10 cellular contexts compared by ENCODE assay signal in the genomic region with DNA sequence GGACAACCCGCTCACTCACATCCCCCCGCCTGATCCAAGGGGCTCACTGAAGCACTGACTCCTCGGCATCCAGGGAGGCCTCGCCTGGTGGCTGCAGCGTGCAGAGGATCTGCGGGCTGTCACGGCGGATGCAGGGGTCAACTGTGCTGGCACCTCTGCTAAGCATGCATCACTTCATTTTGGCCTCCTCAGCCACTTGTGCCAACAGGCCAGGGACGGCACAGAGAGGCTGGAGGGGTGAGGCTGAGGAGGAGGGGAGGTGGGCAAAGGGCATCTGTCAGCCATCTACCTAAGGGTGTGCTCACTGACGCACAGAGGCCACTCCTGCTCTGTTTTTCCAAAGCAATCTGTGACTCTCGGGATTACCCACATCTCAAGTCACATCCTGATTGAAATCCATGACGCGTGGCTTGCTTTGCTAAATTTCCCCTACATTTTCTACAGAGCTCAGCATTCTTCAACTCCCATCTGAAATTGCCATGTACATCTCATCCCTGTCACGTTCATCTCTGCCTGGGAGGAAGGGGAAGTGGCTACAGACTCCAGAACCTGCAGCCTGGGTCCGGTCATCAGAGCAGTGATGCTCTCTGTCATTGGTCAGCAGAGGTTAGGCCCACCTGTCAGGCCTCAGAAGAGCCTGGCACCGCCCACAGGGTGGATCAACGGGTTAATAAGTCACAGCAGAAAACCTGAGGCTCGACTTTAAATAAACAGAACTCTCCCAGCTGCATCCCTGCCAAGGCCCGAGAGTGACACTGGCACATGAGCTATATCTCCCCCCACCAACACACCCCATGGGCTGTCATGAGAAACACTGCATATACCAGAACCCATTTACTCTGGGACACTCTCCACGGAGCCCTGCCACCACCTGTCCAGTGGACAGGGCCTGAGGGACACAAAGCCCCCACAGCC. TPM values are rescaled to one million over a fixed set of nuclear protein-coding genes. Genes with fewer than 3 reads are reported as not detected.
DNase-seq lines count a peak whose midpoint lies in the region; ATAC-seq, FAIRE-seq and TF ChIP-seq lines count a peak whose summit lies in the region.
"Had no signal": no experiment of that assay in that cellular context is flagged by ENCODE, and none has a peak within 500 bp of the region (broad histone marks: within the 10 kb centered on the region; RNA-seq: fewer than 3 reads in every experiment).

No MANE protein-coding gene starts in this region.

- TF ChIP-seq POLR2A in HepG2 (IDR thresholded peaks at IDR 0.05; ENCODE audit: insufficient read depth in 1 of 2, low read depth in 2 of 2, low read length in 2 of 2) (peak in 1 of 2 experiments; percentile 74; a peak in 2 of 4 replicates), vagina (IDR thresholded peaks at IDR 0.05) (no peak)

- H4K20me1 ChIP-seq in HepG2 (ENCODE audit: insufficient read depth, low read length), result peaks cover 85% of the 10 kb centered on the region

- no peak for ATAC-seq in Right ventricle myocardium inferior
- ATAC-seq in left cardiac atrium, result no peak
- peak; percentile 68 for ATAC-seq in WTC11
- peak; percentile 94 for ATAC-seq in HepG2

- H3K4me3 ChIP-seq in HepG2 (replicated peaks in 1 of 3; ENCODE audit: insufficient read depth in 1 of 3, low read depth in 2 of 3, low read length in 3 of 3) (peak overlapping the region; percentile 1 to 56 (median 14); a peak in 4 of 6 replicates), vagina (no peak overlapping the region)

- H3K27me3 ChIP-seq in HepG2 (ENCODE audit: control insufficient read depth in 1 of 2, insufficient read depth in 2 of 2, low read length in 2 of 2) (no peaks in the 10 kb centered on the region), vagina (no peaks in the 10 kb centered on the region)

- H3K27me3 Mint-ChIP-seq in WTC11 (ENCODE audit: low read depth), result no peaks in the 10 kb centered on the region
- H3K27me3 Mint-ChIP-seq: CD4-positive, CD25-positive, alpha-beta regulatory T cell had no signal

- DNase-seq in Right ventricle myocardium inferior (ENCODE audit: missing footprints) (peak; percentile 60), left cardiac atrium (no peak), WTC11 (ENCODE audit: low spot score) (no peak), HepG2 (ENCODE audit: low spot score) (peak; percentile 96), vagina (ENCODE audit: extremely low spot score in 2 of 2) (no peak), GM19240 (ENCODE audit: insufficient read length, low spot score) (no peak)
- no peak for DNase-seq in effector CD4-positive, alpha-beta T cell
- DNase-seq in activated CD4-positive, CD25-positive, alpha-beta regulatory T cell treated with anti-CD3 and anti-CD28 coated beads, Interleukin-2, amount 50 U/mL, for 72 hours, result no peak
- DNase-seq: CD4-positive, CD25-positive, alpha-beta regulatory T cell; NCI-H2029 had no signal

- H3K4me2 ChIP-seq in HepG2 (ENCODE audit: low read depth, low read length), result peak overlapping the region; percentile 76

- BruUV-seq in HepG2 (replicated peaks; lab: Mats Ljungman, UMichigan), result no TSS peak

- FAIRE-seq in HepG2 (lab: Jason Lieb, UNC), result peak; percentile 98

- no peak for TF ChIP-seq RAD21 in HepG2 (CRISPR knock-in tag; IDR thresholded peaks at IDR 0.05)

- TF ChIP-seq EP300 in HepG2 (IDR thresholded peaks at IDR 0.05; ENCODE audit: low read depth in 2 of 2, low read length in 2 of 2) (peak in 1 of 2 experiments; percentile 9; a peak in 1 of 4 replicates), HepG2 (CRISPR knock-in tag; IDR thresholded peaks at IDR 0.05; ENCODE audit: borderline replicate concordance) (no peak)

- WGBS in HepG2 (ENCODE audit: low lambda C conversion rate), result 15% methylated on average over 11 of the region's 20 CpGs

- intact Hi-C loops in Right ventricle myocardium inferior (cut with DNase I), result loop anchor here (5.0 kb wide), 1 partner anchor 37 kb away; no protein-coding TSS in a partner anchor
- intact Hi-C loops in left cardiac atrium (cut with DNase I), result no loop called here
- intact Hi-C loops in HepG2 (cut with micrococcal nuclease; ENCODE audit: unreplicated experiment), result no loop called here
- intact Hi-C loops in vagina (cut with DNase I), result no loop called here

- peaks cover 0 to 6% of the 10 kb centered on the region in 2 experiments; a peak in 1 of 5 replicates for H3K36me3 ChIP-seq in HepG2 (replicated peaks in 1 of 2; ENCODE audit: control insufficient read depth in 1 of 2, insufficient read depth in 2 of 2, low read length in 2 of 2)
- no peaks in the 10 kb centered on the region for H3K36me3 ChIP-seq in vagina

- peaks cover 97% of the 10 kb centered on the region for H3K79me2 ChIP-seq in HepG2 (ENCODE audit: insufficient read depth, low read length)

- POLR2A ChIA-PET in WTC11 (lab: Charles Lee), result no interaction called here
- POLR2A ChIA-PET in HepG2 (lab: Yijun Ruan, JAX), result interaction anchor here (0.9 to 2.2 kb wide), 12 partner anchors 9 to 85 kb away, joined by 3 to 16 read pairs (median 4); partner anchors contain the start of genes ELL, KXD1 and UBA52

- no peaks in the 10 kb centered on the region for H3K36me3 Mint-ChIP-seq in WTC11
- H3K36me3 Mint-ChIP-seq: CD4-positive, CD25-positive, alpha-beta regulatory T cell had no signal

- CTCF ChIA-PET in WTC11 (lab: Charles Lee) (interaction anchor here (0.8 to 2.5 kb wide), 6 partner anchors 15 to 53 kb away, joined by 3 to 12 read pairs (median 4); no protein-coding TSS in a partner anchor), HepG2 (lab: Yijun Ruan, JAX; ENCODE audit: low intra/inter-chr PET ratio, low total read pairs) (no interaction called here)

- no peaks in the 10 kb centered on the region for H3K9me3 Mint-ChIP-seq in WTC11

- H3K4me3 Mint-ChIP-seq in WTC11, result no peak overlapping the region

- H3K4me1 ChIP-seq in HepG2 (ENCODE audit: insufficient read depth, low read length), result peaks cover 67% of the 10 kb centered on the region
- peaks cover 100% of the 10 kb centered on the region for H3K4me1 ChIP-seq in vagina

- no peaks in the 10 kb centered on the region for H3K9me3 ChIP-seq in HepG2 (ENCODE audit: low read length)
- no peaks in the 10 kb centered on the region for H3K9me3 ChIP-seq in vagina

- peak overlapping the region; percentile 73; the same call in 1 of the 2 replicates for H3K27ac Mint-ChIP-seq in WTC11

- H3K27ac ChIP-seq in HepG2 (ENCODE audit: extremely low read length, insufficient read depth, low read length) (peak overlapping the region; percentile 56), vagina (peak overlapping the region; percentile 3)

- H3K4me1 Mint-ChIP-seq in WTC11, result peaks cover 13% of the 10 kb centered on the region

- H3K9ac ChIP-seq in HepG2 (ENCODE audit: insufficient read depth, low read depth, low read length), result peak overlapping the region; percentile 18; the same call in 1 of the 2 replicates

- TF ChIP-seq CTCF in WTC11 (IDR thresholded peaks at IDR 0.05) (no peak), HepG2 (CRISPR knock-in tag; IDR thresholded peaks at IDR 0.05) (no peak), vagina (IDR thresholded peaks at IDR 0.05) (no peak)

- no peak overlapping the region for H2AFZ ChIP-seq in HepG2 (ENCODE audit: low read length)

- in situ Hi-C loops in HepG2 (cut with HindIII; ENCODE audit: extremely low pct_ligation_motif_present, low pct_unique_long_range_greater_than_20kb), result no loop called here

RNA-seq across cellular contexts. Expression of gene ELL, which starts 17.6 kb away (rescaled TPM):
- total RNA-seq in Right ventricle myocardium inferior (8.4 TPM), left cardiac atrium (10 to 100 TPM; 10.8 to 18.7 TPM), WTC11 (2021) (11.6 to 17.3 TPM (median 13.1 TPM) in 3 replicates), HepG2 (2016; rRNA removed; fragmentation: Illumina TruSeq; extraction: Trizol) (3.2 and 3.7 TPM in 2 replicates), vagina (25.3 TPM)
- total RNA-seq in HepG2 (2016; cell fraction: cytosol; rRNA removed; fragmentation: Illumina TruSeq; extraction: Trizol; ENCODE audit: low read depth), result 0.71 and 1.1 TPM in 2 replicates
- 2.7 and 4.1 TPM in 2 replicates for total RNA-seq in HepG2 (2016; cell fraction: insoluble cytoplasmic fraction; rRNA removed; fragmentation: Illumina TruSeq; extraction: Trizol)
- total RNA-seq in HepG2 (2016; cell fraction: membrane; rRNA removed; fragmentation: Illumina TruSeq; extraction: Trizol), result 2.3 and 2.5 TPM in 2 replicates
- total RNA-seq in HepG2 (2016; cell fraction: nucleus; rRNA removed; fragmentation: Illumina TruSeq; extraction: Trizol), result 3.3 and 4.8 TPM in 2 replicates
- polyA plus RNA-seq in HepG2 (2011; rRNA removed), result 5.4 and 5.8 TPM in 2 replicates
- polyA plus RNA-seq in HepG2 (2011; cell fraction: cytosol; rRNA removed), result 3.2 and 4.3 TPM in 2 replicates
- 27.1 and 34.7 TPM in 2 replicates for polyA plus RNA-seq in HepG2 (2011; cell fraction: nucleus; rRNA removed)
- 7.1 TPM in 2 replicates for polyA plus RNA-seq in HepG2 (2012)
- 0.20 and 0.33 TPM in 2 replicates for polyA plus RNA-seq in HepG2 (2016; cell fraction: cytosol; fragmentation: Illumina TruSeq; extraction: Trizol; ENCODE audit: low read depth)
- polyA plus RNA-seq in HepG2 (2016; cell fraction: insoluble cytoplasmic fraction; fragmentation: Illumina TruSeq; extraction: Trizol; ENCODE audit: low read depth), result 3.1 and 4.0 TPM in 2 replicates
- polyA plus RNA-seq in HepG2 (2016; cell fraction: membrane; fragmentation: Illumina TruSeq; extraction: Trizol; ENCODE audit: low read depth), result 1.0 and 1.1 TPM in 2 replicates
- polyA plus RNA-seq in HepG2 (2016; cell fraction: nucleus; fragmentation: Illumina TruSeq; extraction: Trizol; ENCODE audit: insufficient read depth, low read depth), result 5.1 and 5.2 TPM in 2 replicates
- polyA minus RNA-seq in HepG2 (2011; rRNA and poly(A)+ RNA removed; ENCODE audit: low replicate concordance), result 6.3 and 17.2 TPM in 2 replicates
- 6.0 and 8.8 TPM in 2 replicates for polyA minus RNA-seq in HepG2 (2011; cell fraction: cytosol; rRNA and poly(A)+ RNA removed)
- 12.9 and 14.3 TPM in 2 replicates for polyA minus RNA-seq in HepG2 (2011; cell fraction: nucleus; rRNA and poly(A)+ RNA removed)

RNA-seq across cellular contexts. Expression of gene FKBP8, which starts 39.1 kb away (rescaled TPM):
- total RNA-seq in Right ventricle myocardium inferior (181 TPM), left cardiac atrium (100 to 1,000 TPM; 169 to 174 TPM), WTC11 (2021) (345 to 423 TPM (median 410 TPM) in 3 replicates), HepG2 (2016; rRNA removed; fragmentation: Illumina TruSeq; extraction: Trizol) (75.1 and 81.7 TPM in 2 replicates), vagina (376 TPM)
- total RNA-seq in HepG2 (2016; cell fraction: cytosol; rRNA removed; fragmentation: Illumina TruSeq; extraction: Trizol; ENCODE audit: low read depth), result 75.9 and 83.0 TPM in 2 replicates
- 78.1 and 87.6 TPM in 2 replicates for total RNA-seq in HepG2 (2016; cell fraction: insoluble cytoplasmic fraction; rRNA removed; fragmentation: Illumina TruSeq; extraction: Trizol)
- 92.2 and 111 TPM in 2 replicates for total RNA-seq in HepG2 (2016; cell fraction: membrane; rRNA removed; fragmentation: Illumina TruSeq; extraction: Trizol)
- 32.7 and 42.9 TPM in 2 replicates for total RNA-seq in HepG2 (2016; cell fraction: nucleus; rRNA removed; fragmentation: Illumina TruSeq; extraction: Trizol)
- 93.9 and 135 TPM in 2 replicates for polyA plus RNA-seq in HepG2 (2011; rRNA removed)
- polyA plus RNA-seq in HepG2 (2011; cell fraction: cytosol; rRNA removed), result 101 and 179 TPM in 2 replicates
- polyA plus RNA-seq in HepG2 (2011; cell fraction: nucleus; rRNA removed), result 159 and 173 TPM in 2 replicates
- 93.8 and 130 TPM in 2 replicates for polyA plus RNA-seq in HepG2 (2012)
- 84.6 and 95.1 TPM in 2 replicates for polyA plus RNA-seq in HepG2 (2016; cell fraction: cytosol; fragmentation: Illumina TruSeq; extraction: Trizol; ENCODE audit: low read depth)
- polyA plus RNA-seq in HepG2 (2016; cell fraction: insoluble cytoplasmic fraction; fragmentation: Illumina TruSeq; extraction: Trizol; ENCODE audit: low read depth), result 107 and 111 TPM in 2 replicates
- polyA plus RNA-seq in HepG2 (2016; cell fraction: membrane; fragmentation: Illumina TruSeq; extraction: Trizol; ENCODE audit: low read depth), result 117 and 126 TPM in 2 replicates
- polyA plus RNA-seq in HepG2 (2016; cell fraction: nucleus; fragmentation: Illumina TruSeq; extraction: Trizol; ENCODE audit: insufficient read depth, low read depth), result 80.5 and 87.9 TPM in 2 replicates
- polyA minus RNA-seq in HepG2 (2011; rRNA and poly(A)+ RNA removed; ENCODE audit: low replicate concordance), result 96.9 and 151 TPM in 2 replicates
- polyA minus RNA-seq in HepG2 (2011; cell fraction: cytosol; rRNA and poly(A)+ RNA removed), result 63.3 and 77.3 TPM in 2 replicates
- polyA minus RNA-seq in HepG2 (2011; cell fraction: nucleus; rRNA and poly(A)+ RNA removed), result 16.6 and 20.1 TPM in 2 replicates

RNA-seq across cellular contexts. Expression of gene KXD1, which starts 53.4 kb away (rescaled TPM):
- total RNA-seq in Right ventricle myocardium inferior, result 50.3 TPM
- 10 to 100 TPM; 53.0 to 53.4 TPM for total RNA-seq in left cardiac atrium
- 136 to 155 TPM (median 154 TPM) in 3 replicates for total RNA-seq in WTC11 (2021)
- total RNA-seq in HepG2 (2016; rRNA removed; fragmentation: Illumina TruSeq; extraction: Trizol), result 44.6 and 53.1 TPM in 2 replicates
- 49.9 and 63.5 TPM in 2 replicates for total RNA-seq in HepG2 (2016; cell fraction: cytosol; rRNA removed; fragmentation: Illumina TruSeq; extraction: Trizol; ENCODE audit: low read depth)
- total RNA-seq in HepG2 (2016; cell fraction: insoluble cytoplasmic fraction; rRNA removed; fragmentation: Illumina TruSeq; extraction: Trizol), result 46.0 and 46.4 TPM in 2 replicates
- 90.1 and 104 TPM in 2 replicates for total RNA-seq in HepG2 (2016; cell fraction: membrane; rRNA removed; fragmentation: Illumina TruSeq; extraction: Trizol)
- total RNA-seq in HepG2 (2016; cell fraction: nucleus; rRNA removed; fragmentation: Illumina TruSeq; extraction: Trizol), result 20.4 and 21.0 TPM in 2 replicates
- polyA plus RNA-seq in HepG2 (2011; rRNA removed), result 143 and 160 TPM in 2 replicates
- 112 and 130 TPM in 2 replicates for polyA plus RNA-seq in HepG2 (2011; cell fraction: cytosol; rRNA removed)
- polyA plus RNA-seq in HepG2 (2011; cell fraction: nucleus; rRNA removed), result 122 and 125 TPM in 2 replicates
- polyA plus RNA-seq in HepG2 (2012), result 61.5 and 85.8 TPM in 2 replicates
- 72.0 and 99.5 TPM in 2 replicates for polyA plus RNA-seq in HepG2 (2016; cell fraction: cytosol; fragmentation: Illumina TruSeq; extraction: Trizol; ENCODE audit: low read depth)
- 68.6 and 76.3 TPM in 2 replicates for polyA plus RNA-seq in HepG2 (2016; cell fraction: insoluble cytoplasmic fraction; fragmentation: Illumina TruSeq; extraction: Trizol; ENCODE audit: low read depth)
- 121 and 126 TPM in 2 replicates for polyA plus RNA-seq in HepG2 (2016; cell fraction: membrane; fragmentation: Illumina TruSeq; extraction: Trizol; ENCODE audit: low read depth)
- polyA plus RNA-seq in HepG2 (2016; cell fraction: nucleus; fragmentation: Illumina TruSeq; extraction: Trizol; ENCODE audit: insufficient read depth, low read depth), result 62.9 and 64.5 TPM in 2 replicates
- polyA minus RNA-seq in HepG2 (2011; rRNA and poly(A)+ RNA removed; ENCODE audit: low replicate concordance), result 73.9 and 103 TPM in 2 replicates
- polyA minus RNA-seq in HepG2 (2011; cell fraction: cytosol; rRNA and poly(A)+ RNA removed), result 43.1 and 52.2 TPM in 2 replicates
- polyA minus RNA-seq in HepG2 (2011; cell fraction: nucleus; rRNA and poly(A)+ RNA removed), result 20.0 and 23.6 TPM in 2 replicates
- total RNA-seq in vagina, result 131 TPM

Comparison
In these comparisons a context has a peak if more than half of its experiments do, and no peak if none do; other contexts are left out.
1. DNase-seq: peak in Right ventricle myocardium inferior (single experiment) and HepG2 (single experiment); none in left cardiac atrium (single experiment), WTC11 (single experiment), vagina (0 of 2), effector CD4-positive, alpha-beta T cell (single experiment), GM19240 (single experiment) and activated CD4-positive, CD25-positive, alpha-beta regulatory T cell treated with anti-CD3 and anti-CD28 coated beads, Interleukin-2, amount 50 U/mL, for 72 hours (single experiment).
2. ATAC-seq: peak in WTC11 (single experiment) and HepG2 (single experiment); none in Right ventricle myocardium inferior (single experiment) and left cardiac atrium (0 of 2).
3. H3K4me3 ChIP-seq: peak in HepG2 (3 of 3); none in vagina (0 of 2).